In the genomic region with DNA sequence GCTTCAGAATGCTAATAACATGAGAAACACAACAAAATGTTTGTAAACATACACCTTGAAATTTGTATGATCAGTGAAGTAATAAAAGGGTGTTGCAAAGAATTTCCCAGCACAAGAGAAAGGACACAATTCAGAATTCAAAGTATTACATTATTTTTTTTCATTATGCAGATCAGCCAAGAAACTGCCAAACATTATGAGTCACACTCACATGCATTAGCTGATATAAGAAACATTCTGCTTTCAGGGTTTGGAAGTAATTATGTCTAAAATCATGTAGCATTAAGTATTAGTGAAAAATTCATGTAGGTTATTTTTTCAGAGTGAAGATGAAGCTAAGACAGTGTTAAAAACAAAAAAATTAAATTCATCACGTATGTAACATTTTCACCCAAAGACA, we compare ENCODE assay signal across 7 cellular contexts.
"Had no signal": no experiment of that assay in that cellular context is flagged by ENCODE, and none has a peak within 500 bp of the region (broad histone marks: within the 10 kb centered on the region; RNA-seq: fewer than 3 reads in every experiment).

No MANE protein-coding gene starts in this region.

- H3K36me3 ChIP-seq: cardiac muscle cell, sigmoid colon had no signal

- H3K27me3 ChIP-seq: cardiac muscle cell, sigmoid colon, testis had no signal

- H3K4me3 ChIP-seq: cardiac muscle cell, psoas muscle, sigmoid colon, testis had no signal

- H3K27ac ChIP-seq: cardiac muscle cell, psoas muscle, sigmoid colon, testis had no signal

- H3K4me1 ChIP-seq: psoas muscle, sigmoid colon, testis had no signal

- DNase-seq: activated T-cell treated with anti-CD3 and anti-CD28 coated beads, Interleukin-2, amount 50 U/mL, for 1 hour; aorta; psoas muscle; sigmoid colon; stimulated activated CD4-positive, alpha-beta T cell treated with anti-CD3 and anti-CD28 coated beads, Interleukin-2, amount 100 ng/mL, for 24 hours; testis had no signal

- H3K9me3 ChIP-seq: psoas muscle, sigmoid colon, testis had no signal
